8 cellular contexts compared by ENCODE assay signal in genomic region chr5:72956324-72957140, GRCh38. TPM values are rescaled to one million over a fixed set of nuclear protein-coding genes. Genes with fewer than 3 reads are reported as not detected.
DNase-seq lines count a peak whose midpoint lies in the region; ATAC-seq, FAIRE-seq and TF ChIP-seq lines count a peak whose summit lies in the region.

No MANE protein-coding gene starts in this region.

- TF ChIP-seq EP300 in SK-N-SH (IDR thresholded peaks at IDR 0.05; ENCODE audit: borderline replicate concordance in 1 of 2, low read depth in 1 of 2, low read length in 1 of 2) = no peak
- TF ChIP-seq EP300 in K562 (IDR thresholded peaks at IDR 0.05; ENCODE audit: low read length) = no peak

- WGBS in SK-N-SH (ENCODE audit: low lambda C conversion rate) = 2% methylated on average over 18 of the region's 51 CpGs
- WGBS in K562 (ENCODE audit: insufficient coverage, low coverage, missing lambda C conversion rate) = under 1% methylated on average over 31 of the region's 51 CpGs
- no CpG with 5 or more reads among the region's 51 CpGs for WGBS in iPS DF 6.9 (ENCODE audit: insufficient coverage, insufficient read length)

- CTCF ChIA-PET in SK-N-SH (lab: Yijun Ruan, JAX) (interaction anchor here (0.6 to 2.4 kb wide), 23 partner anchors 9 to 617 kb away, joined by 3 to 8 read pairs (median 3); no protein-coding TSS in a partner anchor), K562 (lab: Yijun Ruan, JAX; ENCODE audit: low intra/inter-chr PET ratio) (no interaction called here)

- H3K4me3 ChIP-seq in SK-N-SH (ENCODE audit: low read depth in 2 of 2, low read length in 1 of 2) (peak overlapping the region; percentile 69 to 78), K562 (peak overlapping the region; percentile 77), iPS DF 6.9 (ENCODE audit: low read length) (peak overlapping the region; percentile 86), retinal pigment epithelial cell (ENCODE audit: low read length) (peak overlapping the region; percentile 75)

- in situ Hi-C loops in K562 (cut with MboI) = no loop called here

- no peak for TF ChIP-seq POLR2A in K562 (conservative IDR thresholded peaks at IDR 0.05)

- no peaks in the 10 kb centered on the region for H3K27me3 ChIP-seq in SK-N-SH (ENCODE audit: insufficient read depth)
- no peaks in the 10 kb centered on the region for H3K27me3 ChIP-seq in K562 (ENCODE audit: control insufficient read depth in 2 of 2, insufficient read depth in 2 of 2, low read length in 2 of 2)
- no peaks in the 10 kb centered on the region for H3K27me3 ChIP-seq in iPS DF 6.9 (ENCODE audit: control insufficient read depth, insufficient read depth, low read length)

- H3K4me2 ChIP-seq in SK-N-SH (peak overlapping the region; percentile 74), K562 (ENCODE audit: insufficient read depth, low read length) (peak overlapping the region; percentile 95)

- peaks cover 19% of the 10 kb centered on the region for H3F3A ChIP-seq in SK-N-SH (replicated peaks; ENCODE audit: insufficient read depth)

- H4K20me1 ChIP-seq in SK-N-SH (ENCODE audit: insufficient read depth) (no peaks in the 10 kb centered on the region; the same call in 1 of the 2 replicates), K562 (replicated peaks; ENCODE audit: control insufficient read depth, insufficient read depth, low read length) (no peaks in the 10 kb centered on the region)

- no peaks in the 10 kb centered on the region for H3K9me2 ChIP-seq in SK-N-SH

- peak overlapping the region; percentile 83 for H3K9ac ChIP-seq in SK-N-SH
- peak overlapping the region; percentile 94 for H3K9ac ChIP-seq in K562 (ENCODE audit: insufficient read depth in 1 of 2, low read depth in 2 of 2, low read length in 2 of 2)

- TF ChIP-seq CTCF in SK-N-SH (IDR thresholded peaks at IDR 0.05) (no peak), K562 (IDR thresholded peaks at IDR 0.05 in 2 of 3, conservative IDR thresholded peaks at IDR 0.05 in 1 of 3; ENCODE audit: insufficient read depth in 2 of 3, low read depth in 1 of 3, low read length in 3 of 3) (no peak), retinal pigment epithelial cell (conservative IDR thresholded peaks at IDR 0.05; ENCODE audit: low read depth, low read length) (no peak)

- FAIRE-seq in K562 (lab: Jason Lieb, UNC) = peak; percentile 73

- intact Hi-C loops in K562 (cut with micrococcal nuclease) = no loop called here

- H3K4me1 ChIP-seq in SK-N-SH (ENCODE audit: control insufficient read depth in 1 of 2, insufficient read depth in 2 of 2, low read depth in 1 of 2, low read length in 1 of 2) (peaks cover 4 to 5% of the 10 kb centered on the region in 2 experiments; a peak in 3 of 4 replicates), K562 (replicated peaks in 1 of 2; ENCODE audit: control insufficient read depth in 2 of 2, insufficient read depth in 2 of 2, low read length in 2 of 2) (peaks cover 19 to 28% of the 10 kb centered on the region in 2 experiments), iPS DF 6.9 (ENCODE audit: control insufficient read depth, insufficient read depth, low read length) (peaks cover 2% of the 10 kb centered on the region; the same call in 1 of the 2 replicates)

- BruUV-seq in K562 (replicated peaks; lab: Mats Ljungman, UMichigan) = no TSS peak

- DNase-seq in GF-D8 (lab: John Stamatoyannopoulos, UW) = peak; percentile 38
- DNase-seq in SK-N-SH = peak; percentile 88
- peak; percentile 61 to 76 (median 66) for DNase-seq in K562 (ENCODE audit: extremely low read depth in 1 of 4, low spot score in 3 of 4)
- no peak for DNase-seq in iPS DF 6.9 (ENCODE audit: low read depth, low spot score)
- DNase-seq in retinal pigment epithelial cell (ENCODE audit: low read depth) = peak; percentile 22
- no peak for DNase-seq in GOT3 (lab: John Stamatoyannopoulos, UW)

- H3K36me3 Mint-ChIP-seq in IgD-negative memory B cell = peaks cover 1% of the 10 kb centered on the region

- H3K27ac Mint-ChIP-seq in IgD-negative memory B cell = peak overlapping the region; percentile 59 to 97 (median 65)

- no peaks in the 10 kb centered on the region for H3K9me1 ChIP-seq in K562 (ENCODE audit: control insufficient read depth, insufficient read depth, low read length)

- peak overlapping the region; percentile 81 to 95 (median 88) for H3K4me3 Mint-ChIP-seq in IgD-negative memory B cell

- POLR2A ChIA-PET in SK-N-SH (lab: Yijun Ruan, JAX) (no interaction called here), K562 (lab: Yijun Ruan, JAX) (interaction anchor here (0.5 to 1.3 kb wide), 4 partner anchors 11 to 158 kb away, joined by 3 to 5 read pairs (median 4); partner anchors contain the start of gene TNPO1)

- H2AFZ ChIP-seq in SK-N-SH (ENCODE audit: low read depth) = peak overlapping the region; percentile 51
- peak overlapping the region; percentile 84 for H2AFZ ChIP-seq in K562 (ENCODE audit: low read depth, low read length)

- H3K4me1 Mint-ChIP-seq in IgD-negative memory B cell = peaks cover 11 to 16% (median 14%) of the 10 kb centered on the region in 3 donors

- H3K36me3 ChIP-seq in SK-N-SH (replicated peaks in 1 of 2; ENCODE audit: control insufficient read depth in 1 of 2, insufficient read depth in 2 of 2, low read length in 1 of 2) (peaks cover 0 to 3% of the 10 kb centered on the region in 2 experiments), K562 (ENCODE audit: control insufficient read depth, insufficient read depth, low read length) (peaks cover 4% of the 10 kb centered on the region; the same call in 2 of the 3 replicates), iPS DF 6.9 (ENCODE audit: control insufficient read depth, insufficient read depth, low read length) (no peaks in the 10 kb centered on the region)

- ATAC-seq in GM21723 (IDR thresholded peaks at IDR 0.05; ENCODE audit: unreplicated experiment) = peak; percentile 43
- ATAC-seq in K562 = peak; percentile 53

- no peak for TF ChIP-seq RAD21 in SK-N-SH (IDR thresholded peaks at IDR 0.05; ENCODE audit: low read length)
- TF ChIP-seq RAD21 in K562 (CRISPR knock-in tag; conservative IDR thresholded peaks at IDR 0.05 in 1 of 2, IDR thresholded peaks at IDR 0.05 in 1 of 2) = no peak

- H3K9me3 ChIP-seq in SK-N-SH (no peaks in the 10 kb centered on the region), K562 (replicated peaks; ENCODE audit: control insufficient read depth, insufficient read depth, low read depth, low read length) (no peaks in the 10 kb centered on the region), iPS DF 6.9 (ENCODE audit: control insufficient read depth, insufficient read depth, low read length) (no peaks in the 10 kb centered on the region)

- H3K27me3 Mint-ChIP-seq in IgD-negative memory B cell = peaks cover 20% of the 10 kb centered on the region

- H3K79me2 ChIP-seq in SK-N-SH (ENCODE audit: insufficient read depth) = peaks cover 50% of the 10 kb centered on the region
- peaks cover 74% of the 10 kb centered on the region for H3K79me2 ChIP-seq in K562 (ENCODE audit: control insufficient read depth, insufficient read depth, low read length)

- peak overlapping the region; percentile 80 to 88 for H3K27ac ChIP-seq in SK-N-SH (ENCODE audit: low read depth in 2 of 2, low read length in 1 of 2)
- H3K27ac ChIP-seq in K562 (ENCODE audit: extremely low read depth, low read depth, low read length) = peak overlapping the region; percentile 96
- H3K27ac ChIP-seq in iPS DF 6.9 (ENCODE audit: low read length) = no peak overlapping the region

- H3K9me3 Mint-ChIP-seq in IgD-negative memory B cell = no peaks in the 10 kb centered on the region

TF ChIP-seq in SK-N-SH, 30 proteins besides CTCF, POLR2A, EP300 and RAD21:
- TF ChIP-seq SIN3A (IDR thresholded peaks at IDR 0.05; ENCODE audit: borderline replicate concordance, low read depth, low read length) (no peak), MAX (IDR thresholded peaks at IDR 0.05; ENCODE audit: low read depth) (peak; percentile 47; the same call in 1 of the 2 replicates), ELF1 (IDR thresholded peaks at IDR 0.05) (0 out of 2 replicates have a peak, but pooled peaks have one; percentile 20)

TF ChIP-seq in K562, 482 proteins besides CTCF, POLR2A, EP300 and RAD21 (continues in another document):
- TF ChIP-seq MXI1 (IDR thresholded peaks at IDR 0.05; ENCODE audit: low read depth, low read length) = no peak
- TF ChIP-seq NCOA1 (IDR thresholded peaks at IDR 0.05; ENCODE audit: low read depth) = no peak
- no peak for TF ChIP-seq FOXJ2 (tag; IDR thresholded peaks at IDR 0.05)
- TF ChIP-seq FOSL1 (tag; conservative IDR thresholded peaks at IDR 0.05) = no peak
- no peak for TF ChIP-seq GATA2 (CRISPR knock-in tag; IDR thresholded peaks at IDR 0.05)
- TF ChIP-seq ZNF655 (CRISPR knock-in tag; IDR thresholded peaks at IDR 0.05) = no peak

RNA-seq across cellular contexts. Expression of gene FCHO2, which starts 0.7 kb away (rescaled TPM):
- polyA plus RNA-seq in IgD-negative memory B cell = 1.3 TPM
- polyA plus RNA-seq in SK-N-SH (2012; rRNA removed) = 5.0 and 5.2 TPM in 2 replicates
- polyA plus RNA-seq in SK-N-SH (2012; cell fraction: cytosol; rRNA removed) = 4.7 and 5.7 TPM in 2 replicates
- 3.4 and 13.3 TPM in 2 replicates for polyA plus RNA-seq in SK-N-SH (2012; cell fraction: nucleus; rRNA removed)
- 11.0 and 47.8 TPM in 2 replicates for total RNA-seq in K562 (2011; cell fraction: chromatin; rRNA removed; ENCODE audit: low replicate concordance)
- 3.8 and 7.4 TPM in 2 replicates for total RNA-seq in K562 (2011; cell fraction: nucleolus; rRNA removed)
- 12.0 and 16.2 TPM in 2 replicates for total RNA-seq in K562 (2011; cell fraction: nucleoplasm; rRNA removed)
- 3.9 and 6.5 TPM in 2 replicates for total RNA-seq in K562 (2014; rRNA removed)
- total RNA-seq in K562 (2014; rRNA removed; fragmentation: Illumina TruSeq; extraction: Trizol) = 9.1 and 11.0 TPM in 2 replicates
- total RNA-seq in K562 (2015; rRNA removed; fragmentation: Illumina TruSeq; extraction: Trizol) = 6.9 and 8.3 TPM in 2 replicates
- total RNA-seq in K562 (2021) = 12.2 and 12.4 TPM in 2 replicates
- polyA plus RNA-seq in K562 (2011; rRNA removed) = 12.2 and 13.4 TPM in 2 replicates
- 6.9 and 8.6 TPM in 2 replicates for polyA plus RNA-seq in K562 (2011; cell fraction: cytosol; rRNA removed)
- 30.3 and 31.1 TPM in 2 replicates for polyA plus RNA-seq in K562 (2011; cell fraction: nucleus; rRNA removed)
- 5.6 and 6.0 TPM in 2 replicates for polyA plus RNA-seq in K562 (2012)
- 6.5 and 9.6 TPM in 2 replicates for polyA plus RNA-seq in K562 (2014; fragmentation: Illumina TruSeq; extraction: Trizol)
- polyA plus RNA-seq in K562 (2014; fragmentation: Nextera tagmentation; extraction: Ambion mirVana) = 1 to 10 TPM; 4.4 to 5.1 TPM
- 5.4 and 5.5 TPM in 2 replicates for polyA plus RNA-seq in K562 (2014; rRNA removed)
- polyA minus RNA-seq in K562 (2011; rRNA and poly(A)+ RNA removed) = 19.8 and 25.5 TPM in 2 replicates
- 11.5 and 15.2 TPM in 2 replicates for polyA minus RNA-seq in K562 (2011; cell fraction: cytosol; rRNA and poly(A)+ RNA removed)
- 12.1 and 17.8 TPM in 2 replicates for polyA minus RNA-seq in K562 (2011; cell fraction: nucleus; rRNA and poly(A)+ RNA removed)

Comparison
In these comparisons a context has a peak if more than half of its experiments do, and no peak if none do; other contexts are left out.
1. DNase-seq: peak in GF-D8 (single experiment), SK-N-SH (single experiment), K562 (4 of 4) and retinal pigment epithelial cell (single experiment); none in iPS DF 6.9 (single experiment) and GOT3 (single experiment).
2. Peak in every context shown above with its lines, with median percentiles within 50 percentile points of each other: H3K4me3 ChIP-seq.